In genomic region chr6:87699576-87699975, GRCh38 we compare ENCODE assay signal across 8 cellular contexts. TPM values are rescaled to one million over a fixed set of nuclear protein-coding genes. Genes with fewer than 3 reads are reported as not detected.
DNase-seq lines count a peak whose midpoint lies in the region; ATAC-seq, FAIRE-seq and TF ChIP-seq lines count a peak whose summit lies in the region.

No MANE protein-coding gene starts in this region.

- peaks cover 75% of the 10 kb centered on the region for H3K79me2 ChIP-seq in mammary epithelial cell (ENCODE audit: insufficient read depth, low read length)

- FAIRE-seq in A549 (lab: Jason Lieb, UNC), result no peak

- in situ Hi-C loops in mammary epithelial cell (cut with MboI; ENCODE audit: low sequenced_read_pairs in 2 of 2), result loop anchor here in 1 of 2 donors (10.0 kb wide), 1 partner anchor 105 kb away; no protein-coding TSS in a partner anchor

- H4K20me1 ChIP-seq in mammary epithelial cell (ENCODE audit: insufficient read depth, low read length), result peaks cover 21% of the 10 kb centered on the region

- H3K9ac ChIP-seq in mammary epithelial cell (ENCODE audit: insufficient read depth, low read length), result peak overlapping the region; percentile 98

- BruUV-seq in mammary epithelial cell (replicated peaks; lab: Mats Ljungman, UMichigan), result no TSS peak

- POLR2A ChIA-PET in A549 (lab: Yijun Ruan, JAX), result interaction anchor here (0.6 to 1.0 kb wide), 2 partner anchors 20 to 29 kb away, joined by 3 to 5 read pairs; no protein-coding TSS in a partner anchor

- TF ChIP-seq RAD21 in A549 (conservative IDR thresholded peaks at IDR 0.05 in 1 of 2, IDR thresholded peaks at IDR 0.05 in 1 of 2), result no peak

- DNase-seq in A549 (ENCODE audit: low read depth in 1 of 2, low spot score in 1 of 2) (no peak), HL-60 (ENCODE audit: low read depth in 1 of 2, low spot score in 1 of 2) (no peak), mammary epithelial cell (no peak), NCI-H1930 (lab: John Stamatoyannopoulos, UW) (no peak), putamen (ENCODE audit: low spot score) (no peak), cerebellar cortex (ENCODE audit: low spot score) (no peak)

- intact Hi-C loops in mammary epithelial cell (cut with micrococcal nuclease), result loop anchor here (10.0 kb wide), 1 partner anchor 305 kb away; no protein-coding TSS in a partner anchor

- WGBS in A549 (ENCODE audit: missing lambda C conversion rate), result under 1% methylated on average over 4 of the region's 4 CpGs
- WGBS in mammary epithelial cell (ENCODE audit: low coverage, missing lambda C conversion rate), result 6% methylated on average over 4 of the region's 4 CpGs

- TF ChIP-seq CTCF in A549 (IDR thresholded peaks at IDR 0.05) (no peak), HL-60 (IDR thresholded peaks at IDR 0.05; ENCODE audit: insufficient read depth, low read length) (no peak), mammary epithelial cell (conservative IDR thresholded peaks at IDR 0.05 in 1 of 2, IDR thresholded peaks at IDR 0.05 in 1 of 2; ENCODE audit: extremely low read depth in 1 of 2, insufficient read depth in 1 of 2, low read depth in 1 of 2, low read length in 2 of 2) (no peak)

- peaks cover 48% of the 10 kb centered on the region for H3K4me1 ChIP-seq in A549
- peaks cover 10% of the 10 kb centered on the region for H3K4me1 ChIP-seq in mammary epithelial cell (ENCODE audit: insufficient read depth, low read length)
- H3K4me1 ChIP-seq in mononuclear cell (ENCODE audit: insufficient read depth, low read length), result peaks cover 40% of the 10 kb centered on the region

- no peak for TF ChIP-seq POLR2A in A549 (IDR thresholded peaks at IDR 0.05; ENCODE audit: low read length)

- H3K27ac ChIP-seq in A549 (no peak overlapping the region), HL-60 (replicated peaks) (peak overlapping the region; percentile 4; the same call in 1 of the 2 replicates), mammary epithelial cell (ENCODE audit: insufficient read depth, low read depth, low read length) (peak overlapping the region; percentile 94)

- no peak for TF ChIP-seq EP300 in A549 (IDR thresholded peaks at IDR 0.05)

- H3K27me3 ChIP-seq in HL-60 (ENCODE audit: insufficient read depth, poor library complexity, severe bottlenecking), result no peaks in the 10 kb centered on the region
- no peaks in the 10 kb centered on the region for H3K27me3 ChIP-seq in mammary epithelial cell (ENCODE audit: insufficient read depth, low read length)
- H3K27me3 ChIP-seq in mononuclear cell (ENCODE audit: insufficient read depth, low read length), result no peaks in the 10 kb centered on the region

- no peaks in the 10 kb centered on the region for H3K36me3 ChIP-seq in mammary epithelial cell (ENCODE audit: insufficient read depth, low read length)

- ATAC-seq in A549, result no peak
- no peak for ATAC-seq in esophagus mucosa

- peak overlapping the region; percentile 80 for H3K4me3 ChIP-seq in A549
- H3K4me3 ChIP-seq in HL-60 (replicated peaks; ENCODE audit: insufficient read depth, low read length), result peak overlapping the region; percentile 89
- H3K4me3 ChIP-seq in mammary epithelial cell (replicated peaks in 1 of 3; ENCODE audit: insufficient read depth in 1 of 3, low read depth in 2 of 3, low read length in 3 of 3), result peak overlapping the region; percentile 68 to 90 (median 85)
- H3K4me3 ChIP-seq in mononuclear cell (ENCODE audit: low read length), result peak overlapping the region; percentile 99

- H2AFZ ChIP-seq in mammary epithelial cell (ENCODE audit: low read depth, low read length), result no peak overlapping the region

- H3K4me2 ChIP-seq in A549 (peak overlapping the region; percentile 92), mammary epithelial cell (ENCODE audit: insufficient read depth, low read depth, low read length) (peak overlapping the region; percentile 78)

- CTCF ChIA-PET in A549 (lab: Yijun Ruan, JAX), result no interaction called here
- CTCF ChIA-PET in mammary epithelial cell (lab: Charles Lee; ENCODE audit: low non-redundant PET), result interaction anchor here (0.7 to 1.2 kb wide), 2 partner anchors 15 to 20 kb away, joined by 3 to 8 read pairs; no protein-coding TSS in a partner anchor

- H3K9me3 ChIP-seq in A549 (no peaks in the 10 kb centered on the region), mammary epithelial cell (replicated peaks; ENCODE audit: insufficient read depth, low read length) (no peaks in the 10 kb centered on the region), mononuclear cell (ENCODE audit: low read depth, low read length) (no peaks in the 10 kb centered on the region)

- dilution Hi-C loops in mammary epithelial cell (cut with HindIII; ENCODE audit: low sequenced_read_pairs), result loop anchor here (5.0 kb wide), 2 partner anchors 63 to 92 kb away; no protein-coding TSS in a partner anchor

TF ChIP-seq in A549, 52 proteins besides CTCF, POLR2A, EP300 and RAD21:
- TF ChIP-seq ESRRA (IDR thresholded peaks at IDR 0.05; ENCODE audit: borderline replicate concordance, low read length) (no peak), CBX8 (IDR thresholded peaks at IDR 0.05) (no peak), CHD4 (IDR thresholded peaks at IDR 0.05; ENCODE audit: borderline replicate concordance) (no peak), KDM1A (IDR thresholded peaks at IDR 0.05; ENCODE audit: low read depth) (no peak), HES2 (IDR thresholded peaks at IDR 0.05) (no peak), ELK1 (IDR thresholded peaks at IDR 0.05; ENCODE audit: low read depth, low read length) (no peak), ZFP36 (IDR thresholded peaks at IDR 0.05; ENCODE audit: borderline replicate concordance, partially characterized antibody) (no peak), JUN (IDR thresholded peaks at IDR 0.05) (no peak), BCL3 (IDR thresholded peaks at IDR 0.05) (no peak), CEBPB (IDR thresholded peaks at IDR 0.05) (no peak), HOXB13 (CRISPR knock-in tag; IDR thresholded peaks at IDR 0.05; ENCODE audit: low read depth) (no peak), RNF2 (IDR thresholded peaks at IDR 0.05; ENCODE audit: borderline replicate concordance, low read depth) (no peak), RARB (CRISPR knock-in tag; IDR thresholded peaks at IDR 0.05) (no peak), ZSCAN20 (CRISPR knock-in tag; IDR thresholded peaks at IDR 0.05) (no peak), PBX3 (IDR thresholded peaks at IDR 0.05) (no peak), EHF (CRISPR knock-in tag; IDR thresholded peaks at IDR 0.05) (no peak), MAX (IDR thresholded peaks at IDR 0.05) (no peak), ZC3H11A (IDR thresholded peaks at IDR 0.05) (no peak)

RNA-seq across cellular contexts. Expression of gene AKIRIN2, which starts 2.5 kb away (rescaled TPM):
- polyA plus RNA-seq in A549 (2011; rRNA removed) (23.7 and 28.8 TPM in 2 replicates), A549 (2017; fragmentation: RNase III; extraction: RNeasy Plus Mini Kit Qiagen cat#74134 plus additional on column Dnase treatment) (39.1 to 41.6 TPM (median 40.1 TPM) in 3 replicates), mammary epithelial cell (23.1 TPM)
- 28.6 and 32.2 TPM in 2 replicates for polyA plus RNA-seq in A549 (2012; cell fraction: cytosol; rRNA removed)
- 28.2 and 33.2 TPM in 2 replicates for polyA plus RNA-seq in A549 (2012; cell fraction: nucleus; rRNA removed)
- polyA minus RNA-seq in A549 (2011; rRNA and poly(A)+ RNA removed), result 13.6 and 20.5 TPM in 2 replicates
- total RNA-seq in mammary epithelial cell (10 to 100 TPM; 32.7 to 65.7 TPM), mononuclear cell (92.1 TPM), esophagus mucosa (47.7 TPM)
- polyA minus RNA-seq in mammary epithelial cell, result 36.7 TPM

Comparison
In these comparisons a context has a peak if more than half of its experiments do, and no peak if none do; other contexts are left out.
1. H3K27ac ChIP-seq: peak in HL-60 (single experiment) and mammary epithelial cell (single experiment); none in A549 (0 of 2).
2. Peak in every context shown above with its lines, with median percentiles within 50 percentile points of each other: H3K4me3 ChIP-seq.